ENCODE assay signal across 2 cellular contexts in the genomic region with DNA sequence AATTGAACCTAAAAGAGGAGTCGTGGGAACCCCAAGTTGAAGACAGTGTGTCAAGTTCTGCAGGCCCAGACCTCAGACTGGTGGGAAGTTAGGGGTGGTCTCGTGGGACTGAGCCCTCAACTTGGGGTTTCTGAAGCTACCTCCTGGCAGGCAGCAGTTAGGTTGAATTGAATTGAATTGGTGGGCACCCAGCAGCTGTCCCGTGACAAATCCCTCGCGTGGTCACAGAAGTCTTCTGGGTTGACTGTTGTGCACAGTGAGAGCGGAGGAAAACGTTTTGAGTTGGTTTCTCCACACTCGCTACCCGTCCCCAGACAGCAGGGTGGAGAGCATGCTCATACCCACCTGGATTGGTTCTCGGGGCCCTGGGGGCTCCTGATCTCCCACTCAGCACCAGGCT.
A peak's percentile ranks its signal among the peaks of the same experiment; 100 is the strongest.
TF ChIP-seq lines count a peak whose summit lies in the region.

No MANE protein-coding gene starts in this region.

TF ChIP-seq in HepG2, 621 proteins besides CTCF, POLR2A, EP300 and RAD21 (continues in another document):
- TF ChIP-seq ZEB1 (IDR thresholded peaks at IDR 0.05; ENCODE audit: insufficient replicate concordance, low read depth) (peak; percentile 17), BORCS8-MEF2B (CRISPR knock-in tag; IDR thresholded peaks at IDR 0.05) (0 out of 2 replicates have a peak, but pooled peaks have one; percentile 5), IKZF4 (CRISPR knock-in tag; IDR thresholded peaks at IDR 0.05; ENCODE audit: borderline replicate concordance, low read depth, not compliant biosample characterization) (peak; percentile 47), NFIB (CRISPR knock-in tag; IDR thresholded peaks at IDR 0.05; ENCODE audit: borderline replicate concordance) (no peak), RBM22 (optimal IDR thresholded peaks at IDR 0.05; ENCODE audit: low read length) (no peak), ZNF335 (CRISPR knock-in tag; IDR thresholded peaks at IDR 0.05) (no peak), EHMT2 (IDR thresholded peaks at IDR 0.05; ENCODE audit: borderline replicate concordance, low read depth, low read length) (no peak), ZNF598 (CRISPR knock-in tag; IDR thresholded peaks at IDR 0.05; ENCODE audit: borderline replicate concordance) (no peak)
- TF ChIP-seq, protein P1, sequence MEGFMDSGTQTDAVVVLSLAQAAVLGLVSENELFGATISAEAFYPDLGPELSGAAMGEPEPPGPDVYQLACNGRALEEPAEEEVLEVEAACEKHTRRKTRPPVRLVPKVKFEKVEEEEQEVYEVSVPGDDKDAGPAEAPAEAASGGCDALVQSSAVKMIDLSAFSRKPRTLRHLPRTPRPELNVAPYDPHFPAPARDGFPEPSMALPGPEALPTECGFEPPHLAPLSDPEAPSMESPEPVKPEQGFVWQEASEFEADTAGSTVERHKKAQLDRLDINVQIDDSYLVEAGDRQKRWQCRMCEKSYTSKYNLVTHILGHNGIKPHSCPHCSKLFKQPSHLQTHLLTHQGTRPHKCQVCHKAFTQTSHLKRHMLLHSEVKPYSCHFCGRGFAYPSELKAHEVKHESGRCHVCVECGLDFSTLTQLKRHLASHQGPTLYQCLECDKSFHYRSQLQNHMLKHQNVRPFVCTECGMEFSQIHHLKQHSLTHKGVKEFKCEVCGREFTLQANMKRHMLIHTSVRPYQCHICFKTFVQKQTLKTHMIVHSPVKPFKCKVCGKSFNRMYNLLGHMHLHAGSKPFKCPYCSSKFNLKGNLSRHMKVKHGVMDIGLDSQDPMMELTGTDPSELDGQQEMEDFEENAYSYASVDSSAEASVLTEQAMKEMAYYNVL (CRISPR knock-in tag; IDR thresholded peaks at IDR 0.05; ENCODE audit: borderline replicate concordance): no peak
- TF ChIP-seq, protein P2, sequence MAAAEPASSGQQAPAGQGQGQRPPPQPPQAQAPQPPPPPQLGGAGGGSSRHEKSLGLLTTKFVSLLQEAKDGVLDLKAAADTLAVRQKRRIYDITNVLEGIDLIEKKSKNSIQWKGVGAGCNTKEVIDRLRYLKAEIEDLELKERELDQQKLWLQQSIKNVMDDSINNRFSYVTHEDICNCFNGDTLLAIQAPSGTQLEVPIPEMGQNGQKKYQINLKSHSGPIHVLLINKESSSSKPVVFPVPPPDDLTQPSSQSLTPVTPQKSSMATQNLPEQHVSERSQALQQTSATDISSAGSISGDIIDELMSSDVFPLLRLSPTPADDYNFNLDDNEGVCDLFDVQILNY (CRISPR knock-in tag; conservative IDR thresholded peaks at IDR 0.05): no peak
- TF ChIP-seq, protein P3, sequence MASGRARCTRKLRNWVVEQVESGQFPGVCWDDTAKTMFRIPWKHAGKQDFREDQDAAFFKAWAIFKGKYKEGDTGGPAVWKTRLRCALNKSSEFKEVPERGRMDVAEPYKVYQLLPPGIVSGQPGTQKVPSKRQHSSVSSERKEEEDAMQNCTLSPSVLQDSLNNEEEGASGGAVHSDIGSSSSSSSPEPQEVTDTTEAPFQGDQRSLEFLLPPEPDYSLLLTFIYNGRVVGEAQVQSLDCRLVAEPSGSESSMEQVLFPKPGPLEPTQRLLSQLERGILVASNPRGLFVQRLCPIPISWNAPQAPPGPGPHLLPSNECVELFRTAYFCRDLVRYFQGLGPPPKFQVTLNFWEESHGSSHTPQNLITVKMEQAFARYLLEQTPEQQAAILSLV (CRISPR knock-in tag; IDR thresholded peaks at IDR 0.05; ENCODE audit: borderline replicate concordance): 0 out of 2 replicates have a peak, but pooled peaks have one; percentile 1
- TF ChIP-seq, protein P4, sequence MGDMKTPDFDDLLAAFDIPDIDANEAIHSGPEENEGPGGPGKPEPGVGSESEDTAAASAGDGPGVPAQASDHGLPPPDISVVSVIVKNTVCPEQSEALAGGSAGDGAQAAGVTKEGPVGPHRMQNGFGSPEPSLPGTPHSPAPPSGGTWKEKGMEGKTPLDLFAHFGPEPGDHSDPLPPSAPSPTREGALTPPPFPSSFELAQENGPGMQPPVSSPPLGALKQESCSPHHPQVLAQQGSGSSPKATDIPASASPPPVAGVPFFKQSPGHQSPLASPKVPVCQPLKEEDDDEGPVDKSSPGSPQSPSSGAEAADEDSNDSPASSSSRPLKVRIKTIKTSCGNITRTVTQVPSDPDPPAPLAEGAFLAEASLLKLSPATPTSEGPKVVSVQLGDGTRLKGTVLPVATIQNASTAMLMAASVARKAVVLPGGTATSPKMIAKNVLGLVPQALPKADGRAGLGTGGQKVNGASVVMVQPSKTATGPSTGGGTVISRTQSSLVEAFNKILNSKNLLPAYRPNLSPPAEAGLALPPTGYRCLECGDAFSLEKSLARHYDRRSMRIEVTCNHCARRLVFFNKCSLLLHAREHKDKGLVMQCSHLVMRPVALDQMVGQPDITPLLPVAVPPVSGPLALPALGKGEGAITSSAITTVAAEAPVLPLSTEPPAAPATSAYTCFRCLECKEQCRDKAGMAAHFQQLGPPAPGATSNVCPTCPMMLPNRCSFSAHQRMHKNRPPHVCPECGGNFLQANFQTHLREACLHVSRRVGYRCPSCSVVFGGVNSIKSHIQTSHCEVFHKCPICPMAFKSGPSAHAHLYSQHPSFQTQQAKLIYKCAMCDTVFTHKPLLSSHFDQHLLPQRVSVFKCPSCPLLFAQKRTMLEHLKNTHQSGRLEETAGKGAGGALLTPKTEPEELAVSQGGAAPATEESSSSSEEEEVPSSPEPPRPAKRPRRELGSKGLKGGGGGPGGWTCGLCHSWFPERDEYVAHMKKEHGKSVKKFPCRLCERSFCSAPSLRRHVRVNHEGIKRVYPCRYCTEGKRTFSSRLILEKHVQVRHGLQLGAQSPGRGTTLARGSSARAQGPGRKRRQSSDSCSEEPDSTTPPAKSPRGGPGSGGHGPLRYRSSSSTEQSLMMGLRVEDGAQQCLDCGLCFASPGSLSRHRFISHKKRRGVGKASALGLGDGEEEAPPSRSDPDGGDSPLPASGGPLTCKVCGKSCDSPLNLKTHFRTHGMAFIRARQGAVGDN (CRISPR knock-in tag; IDR thresholded peaks at IDR 0.05): peak; percentile 18; the same call in 1 of the 2 replicates
- TF ChIP-seq, protein P5, sequence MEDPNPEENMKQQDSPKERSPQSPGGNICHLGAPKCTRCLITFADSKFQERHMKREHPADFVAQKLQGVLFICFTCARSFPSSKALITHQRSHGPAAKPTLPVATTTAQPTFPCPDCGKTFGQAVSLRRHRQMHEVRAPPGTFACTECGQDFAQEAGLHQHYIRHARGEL (CRISPR knock-in tag; IDR thresholded peaks at IDR 0.05): 0 out of 2 replicates have a peak, but pooled peaks have one; percentile 35
- TF ChIP-seq, protein P6, sequence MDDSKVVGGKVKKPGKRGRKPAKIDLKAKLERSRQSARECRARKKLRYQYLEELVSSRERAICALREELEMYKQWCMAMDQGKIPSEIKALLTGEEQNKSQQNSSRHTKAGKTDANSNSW (CRISPR knock-in tag; IDR thresholded peaks at IDR 0.05; ENCODE audit: borderline replicate concordance): 0 out of 2 replicates have a peak, but pooled peaks have one; percentile 52

TF ChIP-seq in WTC11, 78 proteins besides CTCF, POLR2A, EP300 and RAD21:
- TF ChIP-seq, protein P7, sequence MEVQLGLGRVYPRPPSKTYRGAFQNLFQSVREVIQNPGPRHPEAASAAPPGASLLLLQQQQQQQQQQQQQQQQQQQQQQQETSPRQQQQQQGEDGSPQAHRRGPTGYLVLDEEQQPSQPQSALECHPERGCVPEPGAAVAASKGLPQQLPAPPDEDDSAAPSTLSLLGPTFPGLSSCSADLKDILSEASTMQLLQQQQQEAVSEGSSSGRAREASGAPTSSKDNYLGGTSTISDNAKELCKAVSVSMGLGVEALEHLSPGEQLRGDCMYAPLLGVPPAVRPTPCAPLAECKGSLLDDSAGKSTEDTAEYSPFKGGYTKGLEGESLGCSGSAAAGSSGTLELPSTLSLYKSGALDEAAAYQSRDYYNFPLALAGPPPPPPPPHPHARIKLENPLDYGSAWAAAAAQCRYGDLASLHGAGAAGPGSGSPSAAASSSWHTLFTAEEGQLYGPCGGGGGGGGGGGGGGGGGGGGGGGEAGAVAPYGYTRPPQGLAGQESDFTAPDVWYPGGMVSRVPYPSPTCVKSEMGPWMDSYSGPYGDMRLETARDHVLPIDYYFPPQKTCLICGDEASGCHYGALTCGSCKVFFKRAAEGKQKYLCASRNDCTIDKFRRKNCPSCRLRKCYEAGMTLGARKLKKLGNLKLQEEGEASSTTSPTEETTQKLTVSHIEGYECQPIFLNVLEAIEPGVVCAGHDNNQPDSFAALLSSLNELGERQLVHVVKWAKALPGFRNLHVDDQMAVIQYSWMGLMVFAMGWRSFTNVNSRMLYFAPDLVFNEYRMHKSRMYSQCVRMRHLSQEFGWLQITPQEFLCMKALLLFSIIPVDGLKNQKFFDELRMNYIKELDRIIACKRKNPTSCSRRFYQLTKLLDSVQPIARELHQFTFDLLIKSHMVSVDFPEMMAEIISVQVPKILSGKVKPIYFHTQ (CRISPR knock-in tag; IDR thresholded peaks at IDR 0.05): no peak
- TF ChIP-seq, protein P8, sequence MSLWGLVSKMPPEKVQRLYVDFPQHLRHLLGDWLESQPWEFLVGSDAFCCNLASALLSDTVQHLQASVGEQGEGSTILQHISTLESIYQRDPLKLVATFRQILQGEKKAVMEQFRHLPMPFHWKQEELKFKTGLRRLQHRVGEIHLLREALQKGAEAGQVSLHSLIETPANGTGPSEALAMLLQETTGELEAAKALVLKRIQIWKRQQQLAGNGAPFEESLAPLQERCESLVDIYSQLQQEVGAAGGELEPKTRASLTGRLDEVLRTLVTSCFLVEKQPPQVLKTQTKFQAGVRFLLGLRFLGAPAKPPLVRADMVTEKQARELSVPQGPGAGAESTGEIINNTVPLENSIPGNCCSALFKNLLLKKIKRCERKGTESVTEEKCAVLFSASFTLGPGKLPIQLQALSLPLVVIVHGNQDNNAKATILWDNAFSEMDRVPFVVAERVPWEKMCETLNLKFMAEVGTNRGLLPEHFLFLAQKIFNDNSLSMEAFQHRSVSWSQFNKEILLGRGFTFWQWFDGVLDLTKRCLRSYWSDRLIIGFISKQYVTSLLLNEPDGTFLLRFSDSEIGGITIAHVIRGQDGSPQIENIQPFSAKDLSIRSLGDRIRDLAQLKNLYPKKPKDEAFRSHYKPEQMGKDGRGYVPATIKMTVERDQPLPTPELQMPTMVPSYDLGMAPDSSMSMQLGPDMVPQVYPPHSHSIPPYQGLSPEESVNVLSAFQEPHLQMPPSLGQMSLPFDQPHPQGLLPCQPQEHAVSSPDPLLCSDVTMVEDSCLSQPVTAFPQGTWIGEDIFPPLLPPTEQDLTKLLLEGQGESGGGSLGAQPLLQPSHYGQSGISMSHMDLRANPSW (CRISPR knock-in tag; conservative IDR thresholded peaks at IDR 0.05; ENCODE audit: low read depth): no peak
- no peak for TF ChIP-seq HMGA2 (CRISPR knock-in tag; IDR thresholded peaks at IDR 0.05)
- TF ChIP-seq NR1H2 (CRISPR knock-in tag; IDR thresholded peaks at IDR 0.05): no peak
- no peak for TF ChIP-seq TEAD4 (CRISPR knock-in tag; IDR thresholded peaks at IDR 0.05)
- no peak for TF ChIP-seq RELA (CRISPR knock-in tag; IDR thresholded peaks at IDR 0.05; ENCODE audit: borderline replicate concordance)
- 0 out of 2 replicates have a peak, but pooled peaks have one; percentile 14 for TF ChIP-seq ZNF416 (CRISPR knock-in tag; IDR thresholded peaks at IDR 0.05)
- TF ChIP-seq EMX1 (CRISPR knock-in tag; IDR thresholded peaks at IDR 0.05): no peak
